Comparison of ENCODE assay signal across 17 cellular contexts in genomic region chr9:81145331-81145963, GRCh38.
"Had no signal": no experiment of that assay in that cellular context is flagged by ENCODE, and none has a peak within 500 bp of the region (broad histone marks: within the 10 kb centered on the region; RNA-seq: fewer than 3 reads in every experiment).

No MANE protein-coding gene starts in this region.

- ATAC-seq: activated CD4-positive, alpha-beta T cell treated with anti-CD3 and anti-CD28 coated beads for 36 hours; activated T-cell treated with anti-CD3 and anti-CD28 coated beads, Interleukin-2, amount 50 U/mL, for 4 hours; gastrocnemius medialis; heart left ventricle; left colon; natural killer cell; stimulated activated naive CD8-positive, alpha-beta T cell treated with anti-CD3 and anti-CD28 coated beads, Interleukin-15, Interleukin-2, amounts not matched to agents 100 U/mL and 50 U/mL, for 24 hours had no signal

- H3K27me3 ChIP-seq: gastrocnemius medialis, heart left ventricle, right atrium auricular region, suprapubic skin had no signal

- H3K9ac ChIP-seq: SK-N-SH had no signal

- H3K4me2 ChIP-seq: SK-N-SH had no signal

- H3K27ac ChIP-seq: gastrocnemius medialis, heart left ventricle, right atrium auricular region, suprapubic skin had no signal

- H3K4me3 ChIP-seq: gastrocnemius medialis, heart left ventricle, right atrium auricular region, suprapubic skin had no signal

- H3K36me3 ChIP-seq: gastrocnemius medialis, heart left ventricle, right atrium auricular region, suprapubic skin had no signal

- H3K9me3 ChIP-seq: gastrocnemius medialis, SK-N-SH, suprapubic skin had no signal

- DNase-seq: activated CD4-positive, alpha-beta memory T cell treated with anti-CD3 and anti-CD28 coated beads, Interleukin-2, amount 10 ng/mL, durations not matched to agents 7 days and 5 days; activated CD4-positive, alpha-beta T cell treated with anti-CD3 and anti-CD28 coated beads for 36 hours; activated effector memory CD4-positive, alpha-beta T cell treated with anti-CD3 and anti-CD28 coated beads, Interleukin-2, amount 50 U/mL, for 16 hours; activated T-cell treated with anti-CD3 and anti-CD28 coated beads, Interleukin-2, amount 50 U/mL, for 4 hours; amniotic stem cell; effector memory CD4-positive, alpha-beta T cell; gastrocnemius medialis; heart left ventricle; left colon; natural killer cell; nucleus accumbens; SK-N-SH; stimulated activated naive CD8-positive, alpha-beta T cell treated with anti-CD3 and anti-CD28 coated beads, Interleukin-15, Interleukin-2, amounts not matched to agents 100 U/mL and 50 U/mL, for 24 hours; T-helper 1 cell; T1000 had no signal

- H3K4me1 ChIP-seq: gastrocnemius medialis, heart left ventricle, right atrium auricular region, suprapubic skin had no signal
